Comparison of ENCODE assay signal across 9 cellular contexts in genomic region chr12:62267490-62267889, GRCh38. TPM values are rescaled to one million over a fixed set of nuclear protein-coding genes. Genes with fewer than 3 reads are reported as not detected.
DNase-seq lines count a peak whose midpoint lies in the region; ATAC-seq and TF ChIP-seq lines count a peak whose summit lies in the region.
"Had no signal": no experiment of that assay in that cellular context is flagged by ENCODE, and none has a peak within 500 bp of the region (broad histone marks: within the 10 kb centered on the region; RNA-seq: fewer than 3 reads in every experiment).

No MANE protein-coding gene starts in this region.

- DNase-seq in activated T-cell treated with anti-CD3 and anti-CD28 coated beads, Interleukin-2, amount 50 U/mL, for 24 hours: no peak
- no peak for DNase-seq in activated T-cell treated with anti-CD3 and anti-CD28 coated beads, Interleukin-2, amount 50 U/mL, for 48 hours
- no peak for DNase-seq in natural killer cell treated with Interleukin-12 subunit alpha and Interleukin-12 subunit beta and Interleukin-15 and Interleukin-18, amount 100 ng/mL, for 72 hours (ENCODE audit: low spot score)
- no peak for DNase-seq in mesothelial cell of epicardium (ENCODE audit: low spot score in 2 of 2, unreplicated experiment in 2 of 2)
- no peak for DNase-seq in NOMO-1 (lab: John Stamatoyannopoulos, UW; ENCODE audit: unreplicated experiment in 2 of 2)
- DNase-seq: NCI-H146 had no signal

- no peak overlapping the region for H3K9ac ChIP-seq in OCI-LY3 (ENCODE audit: low read length)

- H3K27me3 ChIP-seq in OCI-LY3 (ENCODE audit: low read depth, low read length): no peaks in the 10 kb centered on the region

- no peaks in the 10 kb centered on the region for H3K27me3 Mint-ChIP-seq in activated T-cell treated with anti-CD3 and anti-CD28 coated beads, Interleukin-2, amount 50 U/mL, for 24 hours
- no peaks in the 10 kb centered on the region for H3K27me3 Mint-ChIP-seq in natural killer cell treated with Interleukin-12 subunit alpha and Interleukin-12 subunit beta and Interleukin-15 and Interleukin-18, amount 100 ng/mL, for 72 hours
- H3K27me3 Mint-ChIP-seq in mesothelial cell of epicardium (ENCODE audit: low read depth): no peaks in the 10 kb centered on the region

- H3K9me3 Mint-ChIP-seq in activated T-cell treated with anti-CD3 and anti-CD28 coated beads, Interleukin-2, amount 50 U/mL, for 24 hours: no peaks in the 10 kb centered on the region
- no peaks in the 10 kb centered on the region for H3K9me3 Mint-ChIP-seq in natural killer cell treated with Interleukin-12 subunit alpha and Interleukin-12 subunit beta and Interleukin-15 and Interleukin-18, amount 100 ng/mL, for 72 hours
- H3K9me3 Mint-ChIP-seq in mesothelial cell of epicardium: no peaks in the 10 kb centered on the region

- TF ChIP-seq CTCF in OCI-LY3 (IDR thresholded peaks at IDR 0.05; ENCODE audit: low read depth, low read length) (no peak), mesothelial cell of epicardium (IDR thresholded peaks at IDR 0.05; ENCODE audit: unreplicated experiment) (no peak)

- peaks cover 100% of the 10 kb centered on the region for H3K79me2 ChIP-seq in OCI-LY3 (ENCODE audit: low read length)

- no peak overlapping the region for H2AFZ ChIP-seq in OCI-LY3 (ENCODE audit: low read depth, low read length)

- peaks cover 49% of the 10 kb centered on the region for H3K36me3 Mint-ChIP-seq in activated T-cell treated with anti-CD3 and anti-CD28 coated beads, Interleukin-2, amount 50 U/mL, for 24 hours (ENCODE audit: low read depth)
- H3K36me3 Mint-ChIP-seq in natural killer cell treated with Interleukin-12 subunit alpha and Interleukin-12 subunit beta and Interleukin-15 and Interleukin-18, amount 100 ng/mL, for 72 hours: peaks cover 9% of the 10 kb centered on the region
- H3K36me3 Mint-ChIP-seq in mesothelial cell of epicardium: no peaks in the 10 kb centered on the region

- no peaks in the 10 kb centered on the region for H3K9me3 ChIP-seq in OCI-LY3 (ENCODE audit: insufficient read depth, low read length)

- peak; percentile 50 for ATAC-seq in GM21529 (IDR thresholded peaks at IDR 0.05; ENCODE audit: unreplicated experiment)
- ATAC-seq in natural killer cell treated with Interleukin-12 subunit alpha and Interleukin-12 subunit beta and Interleukin-15 and Interleukin-18, amount 100 ng/mL, for 72 hours: no peak
- ATAC-seq in HG02571 (IDR thresholded peaks at IDR 0.05; ENCODE audit: unreplicated experiment): no peak

- peaks cover 54% of the 10 kb centered on the region for H3K4me1 ChIP-seq in OCI-LY3 (ENCODE audit: low read length)

- peak overlapping the region; percentile 40 for H3K4me2 ChIP-seq in OCI-LY3 (ENCODE audit: low read length)

- H3K4me3 ChIP-seq in OCI-LY3 (ENCODE audit: low read length): no peak overlapping the region

- H3K27ac Mint-ChIP-seq in activated T-cell treated with anti-CD3 and anti-CD28 coated beads, Interleukin-2, amount 50 U/mL, for 24 hours: peak overlapping the region; percentile 19
- H3K27ac Mint-ChIP-seq in natural killer cell treated with Interleukin-12 subunit alpha and Interleukin-12 subunit beta and Interleukin-15 and Interleukin-18, amount 100 ng/mL, for 72 hours: peak overlapping the region; percentile 43 to 78
- no peak overlapping the region for H3K27ac Mint-ChIP-seq in mesothelial cell of epicardium

- H4K20me1 ChIP-seq in OCI-LY3 (ENCODE audit: insufficient read depth, low read length): peaks cover 89% of the 10 kb centered on the region

- peaks cover 87% of the 10 kb centered on the region for H3K4me1 Mint-ChIP-seq in activated T-cell treated with anti-CD3 and anti-CD28 coated beads, Interleukin-2, amount 50 U/mL, for 24 hours (ENCODE audit: low read depth)
- peaks cover 61 to 80% of the 10 kb centered on the region in 2 donors for H3K4me1 Mint-ChIP-seq in natural killer cell treated with Interleukin-12 subunit alpha and Interleukin-12 subunit beta and Interleukin-15 and Interleukin-18, amount 100 ng/mL, for 72 hours (ENCODE audit: low read depth in 2 of 2)
- peaks cover 20% of the 10 kb centered on the region for H3K4me1 Mint-ChIP-seq in mesothelial cell of epicardium

- H3K27ac ChIP-seq in OCI-LY3 (ENCODE audit: low read length): peak overlapping the region; percentile 37

- H3K4me3 Mint-ChIP-seq in activated T-cell treated with anti-CD3 and anti-CD28 coated beads, Interleukin-2, amount 50 U/mL, for 24 hours: no peak overlapping the region
- peak overlapping the region; percentile 27 for H3K4me3 Mint-ChIP-seq in natural killer cell treated with Interleukin-12 subunit alpha and Interleukin-12 subunit beta and Interleukin-15 and Interleukin-18, amount 100 ng/mL, for 72 hours
- no peak overlapping the region for H3K4me3 Mint-ChIP-seq in mesothelial cell of epicardium

- H3K36me3 ChIP-seq in OCI-LY3 (replicated peaks; ENCODE audit: low read depth, low read length): no peaks in the 10 kb centered on the region

RNA-seq across cellular contexts. Expression of gene USP15, which starts 7.3 kb away (rescaled TPM):
- total RNA-seq in natural killer cell treated with Interleukin-12 subunit alpha and Interleukin-12 subunit beta and Interleukin-15 and Interleukin-18, amount 100 ng/mL, for 72 hours: 100 to 1,000 TPM; 154 to 159 TPM
- 45.0 to 50.9 TPM (median 47.3 TPM) in 3 replicates for total RNA-seq in mesothelial cell of epicardium
